ENCODE assay signal across 15 cellular contexts in the genomic region with DNA sequence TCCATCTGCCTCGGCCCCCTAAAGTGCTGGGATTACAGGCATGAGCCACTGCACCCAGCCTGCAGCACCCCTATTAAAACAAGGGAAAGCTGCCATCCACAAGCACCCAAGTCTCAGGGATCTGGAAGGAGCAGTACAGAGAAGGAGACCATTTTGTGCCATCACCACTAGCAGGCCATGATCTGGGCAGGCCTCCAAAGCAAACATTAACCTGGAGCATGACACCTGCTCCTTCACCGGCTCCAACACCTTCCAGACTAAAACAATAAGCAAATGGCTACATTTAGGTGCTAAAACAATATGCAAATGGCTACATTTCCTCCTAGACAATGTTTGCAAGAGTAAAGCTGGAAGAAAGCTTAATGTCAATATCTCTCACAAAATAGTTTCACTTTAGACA. TPM values are rescaled to one million over a fixed set of nuclear protein-coding genes. Genes with fewer than 3 reads are reported as not detected.
DNase-seq lines count a peak whose midpoint lies in the region; ATAC-seq and TF ChIP-seq lines count a peak whose summit lies in the region.
"Had no signal": no experiment of that assay in that cellular context is flagged by ENCODE, and none has a peak within 500 bp of the region (broad histone marks: within the 10 kb centered on the region; RNA-seq: fewer than 3 reads in every experiment).

No MANE protein-coding gene starts in this region.

- intact Hi-C loops in left colon (cut with DNase I, micrococcal nuclease) (no loop called here), posterior cingulate gyrus (cut with DNase I) (no loop called here)

- peaks cover 0 to 9% of the 10 kb centered on the region in 2 donors for H3K4me1 Mint-ChIP-seq in natural killer cell treated with Interleukin-12 subunit alpha and Interleukin-12 subunit beta and Interleukin-15 and Interleukin-18, amount 100 ng/mL, for 72 hours (ENCODE audit: low read depth in 2 of 2)

- no peaks in the 10 kb centered on the region for H3K9me3 Mint-ChIP-seq in natural killer cell treated with Interleukin-12 subunit alpha and Interleukin-12 subunit beta and Interleukin-15 and Interleukin-18, amount 100 ng/mL, for 72 hours
- H3K9me3 Mint-ChIP-seq: brain had no signal

- peak; percentile 88 for ATAC-seq in left colon
- no peak for ATAC-seq in natural killer cell treated with Interleukin-12 subunit alpha and Interleukin-12 subunit beta and Interleukin-15 and Interleukin-18, amount 100 ng/mL, for 72 hours

- TF ChIP-seq CTCF in C4-2B (conservative IDR thresholded peaks at IDR 0.05), result no peak

- peak overlapping the region; percentile 87 for H3K27ac ChIP-seq in C4-2B
- H3K27ac ChIP-seq: SK-N-MC, suprapubic skin, WERI-Rb-1 had no signal

- peaks cover 14% of the 10 kb centered on the region for H3K36me3 Mint-ChIP-seq in natural killer cell treated with Interleukin-12 subunit alpha and Interleukin-12 subunit beta and Interleukin-15 and Interleukin-18, amount 100 ng/mL, for 72 hours

- DNase-seq in NCI-H1105 (lab: John Stamatoyannopoulos, UW) (peak; percentile 90), NCI-H345 (lab: John Stamatoyannopoulos, UW) (peak; percentile 85), left colon (peak; percentile 78 to 82), posterior cingulate gyrus (no peak), OCI-M2 (lab: John Stamatoyannopoulos, UW; ENCODE audit: unreplicated experiment) (no peak), NCI-H446 (lab: John Stamatoyannopoulos, UW) (no peak)
- no peak for DNase-seq in natural killer cell treated with Interleukin-12 subunit alpha and Interleukin-12 subunit beta and Interleukin-15 and Interleukin-18, amount 100 ng/mL, for 72 hours (ENCODE audit: low spot score)
- DNase-seq: effector CD4-positive, alpha-beta T cell; foreskin melanocyte; midbrain; WERI-Rb-1 had no signal

- no peak overlapping the region for H3K4me3 Mint-ChIP-seq in natural killer cell treated with Interleukin-12 subunit alpha and Interleukin-12 subunit beta and Interleukin-15 and Interleukin-18, amount 100 ng/mL, for 72 hours
- H3K4me3 Mint-ChIP-seq: brain had no signal

- H3K27me3 Mint-ChIP-seq in natural killer cell treated with Interleukin-12 subunit alpha and Interleukin-12 subunit beta and Interleukin-15 and Interleukin-18, amount 100 ng/mL, for 72 hours, result no peaks in the 10 kb centered on the region
- H3K27me3 Mint-ChIP-seq: brain had no signal

- H3K27ac Mint-ChIP-seq in natural killer cell treated with Interleukin-12 subunit alpha and Interleukin-12 subunit beta and Interleukin-15 and Interleukin-18, amount 100 ng/mL, for 72 hours, result no peak overlapping the region

RNA-seq across cellular contexts. Expression of a gene that starts 16.7 kb away (rescaled TPM):
- 10 to 100 TPM; 38.1 to 41.4 TPM for total RNA-seq in left colon
- total RNA-seq in natural killer cell treated with Interleukin-12 subunit alpha and Interleukin-12 subunit beta and Interleukin-15 and Interleukin-18, amount 100 ng/mL, for 72 hours, result 10 to 100 TPM; 49.2 to 53.2 TPM

RNA-seq across cellular contexts. Expression of a gene that starts 23.5 kb away (rescaled TPM):
- 10 to 100 TPM; 24.0 to 61.6 TPM for total RNA-seq in left colon
- 100 to 1,000 TPM; 109 to 198 TPM for total RNA-seq in natural killer cell treated with Interleukin-12 subunit alpha and Interleukin-12 subunit beta and Interleukin-15 and Interleukin-18, amount 100 ng/mL, for 72 hours

RNA-seq across cellular contexts. Expression of a gene that starts 56.3 kb away (rescaled TPM):
- total RNA-seq in left colon, result 10 to 100 TPM; 15.1 to 15.9 TPM
- total RNA-seq in natural killer cell treated with Interleukin-12 subunit alpha and Interleukin-12 subunit beta and Interleukin-15 and Interleukin-18, amount 100 ng/mL, for 72 hours, result 10 to 100 TPM; 31.4 to 35.8 TPM

RNA-seq across cellular contexts. Expression of a gene that starts 58.9 kb away (rescaled TPM):
- total RNA-seq in left colon, result 1 to 10 TPM; 3.7 to 4.5 TPM
- total RNA-seq in natural killer cell treated with Interleukin-12 subunit alpha and Interleukin-12 subunit beta and Interleukin-15 and Interleukin-18, amount 100 ng/mL, for 72 hours, result not detected

Comparison
In these comparisons a context has a peak if more than half of its experiments do, and no peak if none do; other contexts are left out.
1. DNase-seq: peak in NCI-H1105 (single experiment), NCI-H345 (single experiment) and left colon (2 of 2); none in posterior cingulate gyrus (0 of 10), OCI-M2 (single experiment), natural killer cell treated with Interleukin-12 subunit alpha and Interleukin-12 subunit beta and Interleukin-15 and Interleukin-18, amount 100 ng/mL, for 72 hours (single experiment) and NCI-H446 (0 of 2).